ENCODE assay signal across 17 cellular contexts in genomic region chr1:167776151-167776550, GRCh38. TPM values are rescaled to one million over a fixed set of nuclear protein-coding genes. Genes with fewer than 3 reads are reported as not detected.
DNase-seq lines count a peak whose midpoint lies in the region; ATAC-seq and TF ChIP-seq lines count a peak whose summit lies in the region.
"Had no signal": no experiment of that assay in that cellular context is flagged by ENCODE, and none has a peak within 500 bp of the region (broad histone marks: within the 10 kb centered on the region; RNA-seq: fewer than 3 reads in every experiment).

No MANE protein-coding gene starts in this region.

- no peak overlapping the region for H2AFZ ChIP-seq in hepatocyte

- TF ChIP-seq CTCF in astrocyte of the cerebellum (IDR thresholded peaks at IDR 0.05; ENCODE audit: low read depth, low read length, missing control alignments) (no peak), esophagus muscularis mucosa (IDR thresholded peaks at IDR 0.05) (no peak), suprapubic skin (IDR thresholded peaks at IDR 0.05) (no peak), hepatocyte (IDR thresholded peaks at IDR 0.05; ENCODE audit: poor library complexity) (no peak)

- H3K36me3 Mint-ChIP-seq in activated naive CD4-positive, alpha-beta T cell treated with anti-CD3 and anti-CD28 coated beads, Interleukin-2, amount 50 U/mL, for 24 hours = peaks cover 17% of the 10 kb centered on the region

- no peak overlapping the region for H3K4me2 ChIP-seq in hepatocyte

- H4K20me1 ChIP-seq in hepatocyte (ENCODE audit: insufficient read depth, poor library complexity, severe bottlenecking) = no peaks in the 10 kb centered on the region

- intact Hi-C loops in esophagus muscularis mucosa (cut with DNase I) = no loop called here

- no peaks in the 10 kb centered on the region for H3K27me3 Mint-ChIP-seq in activated naive CD4-positive, alpha-beta T cell treated with anti-CD3 and anti-CD28 coated beads, Interleukin-2, amount 50 U/mL, for 24 hours
- H3K27me3 Mint-ChIP-seq: IgD-negative memory B cell; naive thymus-derived CD4-positive, alpha-beta T cell had no signal

- WGBS in esophagus muscularis mucosa = 86% methylated on average over 1 of the region's 1 CpG
- WGBS in suprapubic skin = 70% methylated on average over 1 of the region's 1 CpG
- WGBS in hepatocyte (ENCODE audit: low lambda C conversion rate, missing lambda C conversion rate) = 100% methylated on average over 1 of the region's 1 CpG

- in situ Hi-C loops in astrocyte of the cerebellum (cut with HindIII; ENCODE audit: low sequenced_read_pairs) = no loop called here

- no peak for DNase-seq in activated naive CD4-positive, alpha-beta T cell (lab: John Stamatoyannopoulos, UW)
- DNase-seq in astrocyte of the cerebellum (ENCODE audit: low read depth) (peak; percentile 27), esophagus muscularis mucosa (ENCODE audit: extremely low spot score) (peak; percentile 24), suprapubic skin (ENCODE audit: low spot score in 2 of 2) (no peak), hepatocyte (ENCODE audit: low spot score) (no peak)
- no peak for DNase-seq in stimulated activated CD4-positive, alpha-beta T cell treated with anti-CD3 and anti-CD28 coated beads, Interleukin-12 subunit alpha, Interleukin-12 subunit beta, amount 100 ng/mL, for 4 hours
- DNase-seq: 8988T; activated gamma-delta T cell; naive thymus-derived CD4-positive, alpha-beta T cell; NCI-H187; NCI-H345; small intestine; testis had no signal

- H3K4me1 Mint-ChIP-seq in activated naive CD4-positive, alpha-beta T cell treated with anti-CD3 and anti-CD28 coated beads, Interleukin-2, amount 50 U/mL, for 24 hours = peaks cover 23% of the 10 kb centered on the region

- H3K4me3 ChIP-seq in astrocyte of the cerebellum (ENCODE audit: low read depth, low read length) (no peak overlapping the region), esophagus muscularis mucosa (no peak overlapping the region), suprapubic skin (no peak overlapping the region), hepatocyte (no peak overlapping the region)
- H3K4me3 ChIP-seq: testis had no signal

- H3K36me3 ChIP-seq in esophagus muscularis mucosa = peaks cover 0 to 58% (median 33%) of the 10 kb centered on the region in 4 donors
- peaks cover 45% of the 10 kb centered on the region for H3K36me3 ChIP-seq in suprapubic skin
- H3K36me3 ChIP-seq in hepatocyte (replicated peaks; ENCODE audit: insufficient read depth, low read depth) = peaks cover 4% of the 10 kb centered on the region

- no peak for TF ChIP-seq EP300 in esophagus muscularis mucosa (IDR thresholded peaks at IDR 0.05)
- no peak for TF ChIP-seq EP300 in suprapubic skin (IDR thresholded peaks at IDR 0.05)

- H3K4me1 ChIP-seq in esophagus muscularis mucosa (peaks cover 0 to 6% (median 0%) of the 10 kb centered on the region in 4 donors), suprapubic skin (peaks cover 20% of the 10 kb centered on the region), hepatocyte (ENCODE audit: insufficient read depth) (no peaks in the 10 kb centered on the region)
- H3K4me1 ChIP-seq: testis had no signal

- H3K27ac ChIP-seq in esophagus muscularis mucosa (replicated peaks in 1 of 4) = no peak overlapping the region
- H3K27ac ChIP-seq in suprapubic skin = peak overlapping the region; percentile 14
- no peak overlapping the region for H3K27ac ChIP-seq in hepatocyte
- H3K27ac ChIP-seq: HL-60, testis had no signal

- no peak overlapping the region for H3K4me3 Mint-ChIP-seq in activated naive CD4-positive, alpha-beta T cell treated with anti-CD3 and anti-CD28 coated beads, Interleukin-2, amount 50 U/mL, for 24 hours
- H3K4me3 Mint-ChIP-seq: IgD-negative memory B cell; naive thymus-derived CD4-positive, alpha-beta T cell had no signal

- no peak for ATAC-seq in GM18498 (IDR thresholded peaks at IDR 0.05; ENCODE audit: unreplicated experiment)
- ATAC-seq: naive thymus-derived CD4-positive, alpha-beta T cell had no signal

- H3K27me3 ChIP-seq in esophagus muscularis mucosa (no peaks in the 10 kb centered on the region), suprapubic skin (no peaks in the 10 kb centered on the region), hepatocyte (no peaks in the 10 kb centered on the region)
- H3K27me3 ChIP-seq: testis had no signal

- no peaks in the 10 kb centered on the region for H3K9me2 ChIP-seq in hepatocyte (replicated peaks; ENCODE audit: insufficient read depth)

- H3K79me2 ChIP-seq in hepatocyte = peaks cover 37% of the 10 kb centered on the region

- H3K9me3 ChIP-seq in esophagus muscularis mucosa (no peaks in the 10 kb centered on the region), suprapubic skin (no peaks in the 10 kb centered on the region), hepatocyte (ENCODE audit: low read depth) (no peaks in the 10 kb centered on the region)
- H3K9me3 ChIP-seq: testis had no signal

- H3K27ac Mint-ChIP-seq in activated naive CD4-positive, alpha-beta T cell treated with anti-CD3 and anti-CD28 coated beads, Interleukin-2, amount 50 U/mL, for 24 hours = peak overlapping the region; percentile 33

- peaks cover 6% of the 10 kb centered on the region for H3K9me3 Mint-ChIP-seq in activated naive CD4-positive, alpha-beta T cell treated with anti-CD3 and anti-CD28 coated beads, Interleukin-2, amount 50 U/mL, for 24 hours

- TF ChIP-seq POLR2A in esophagus muscularis mucosa (IDR thresholded peaks at IDR 0.05; ENCODE audit: low read depth) (no peak), suprapubic skin (IDR thresholded peaks at IDR 0.05) (no peak)

RNA-seq across cellular contexts. Expression of gene MPZL1, which starts 54.4 kb away (rescaled TPM):
- 100 to 1,000 TPM in 2 of 4 donors, 10 to 100 TPM in 2; 72.7 to 130 (median 107) TPM for total RNA-seq in esophagus muscularis mucosa
- 10 to 100 TPM; 37.1 to 52.3 (median 39.9) TPM for total RNA-seq in suprapubic skin
- total RNA-seq in hepatocyte = 147 and 176 TPM in 2 replicates
- 202 and 245 TPM in 2 replicates for polyA plus RNA-seq in hepatocyte

Comparison
In these comparisons a context has a peak if more than half of its experiments do, and no peak if none do; other contexts are left out.
1. DNase-seq: peak in astrocyte of the cerebellum (single experiment) and esophagus muscularis mucosa (single experiment); none in activated naive CD4-positive, alpha-beta T cell (0 of 4), suprapubic skin (0 of 2), stimulated activated CD4-positive, alpha-beta T cell treated with anti-CD3 and anti-CD28 coated beads, Interleukin-12 subunit alpha, Interleukin-12 subunit beta, amount 100 ng/mL, for 4 hours (single experiment) and hepatocyte (single experiment).